In the genomic region with DNA sequence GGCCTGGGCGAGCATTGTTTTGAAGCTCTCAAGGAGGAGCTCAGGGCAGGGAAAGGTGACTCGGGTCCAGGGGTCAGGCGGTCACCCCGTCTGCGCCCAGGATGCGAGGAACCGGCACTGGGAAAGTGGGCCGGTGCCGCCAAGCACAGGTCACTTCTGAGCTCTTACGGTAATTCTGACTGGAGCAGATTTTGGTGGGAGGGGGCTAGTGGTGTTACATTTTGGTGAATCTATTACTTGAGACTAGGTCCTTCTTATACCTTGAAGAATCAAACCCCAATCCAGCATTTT, we compare ENCODE assay signal across 8 cellular contexts. TPM values are rescaled to one million over a fixed set of nuclear protein-coding genes. Genes with fewer than 3 reads are reported as not detected.
DNase-seq lines count a peak whose midpoint lies in the region; ATAC-seq lines count a peak whose summit lies in the region.

No MANE protein-coding gene starts in this region.

- no peaks in the 10 kb centered on the region for H3K9me3 Mint-ChIP-seq in activated T-helper 2 cell treated with anti-CD3 and anti-CD28 coated beads, Interferon-gamma antibody, Interleukin-2, Interleukin-4, amounts not matched to agents 10 μg/mL and 5 μg/mL and 100 μg/mL, durations not matched to agents 14 hours and 24 hours and 36 hours
- H3K9me3 Mint-ChIP-seq in stimulated activated naive CD8-positive, alpha-beta T cell treated with anti-CD3 and anti-CD28 coated beads, Interleukin-15, amount 100 ng/mL, for 72 hours: no peaks in the 10 kb centered on the region

- H3K4me3 Mint-ChIP-seq in activated T-helper 2 cell treated with anti-CD3 and anti-CD28 coated beads, Interferon-gamma antibody, Interleukin-2, Interleukin-4, amounts not matched to agents 10 μg/mL and 5 μg/mL and 100 μg/mL, durations not matched to agents 14 hours and 24 hours and 36 hours (ENCODE audit: low read depth): peak overlapping the region; percentile 84
- H3K4me3 Mint-ChIP-seq in stimulated activated naive CD8-positive, alpha-beta T cell treated with anti-CD3 and anti-CD28 coated beads, Interleukin-15, amount 100 ng/mL, for 72 hours: peak overlapping the region; percentile 83 to 90

- peak overlapping the region; percentile 92 for H3K4me3 ChIP-seq in iPS-15b (ENCODE audit: low read depth, low read length)

- H3K27me3 Mint-ChIP-seq in activated T-helper 2 cell treated with anti-CD3 and anti-CD28 coated beads, Interferon-gamma antibody, Interleukin-2, Interleukin-4, amounts not matched to agents 10 μg/mL and 5 μg/mL and 100 μg/mL, durations not matched to agents 14 hours and 24 hours and 36 hours (ENCODE audit: low read depth): peaks cover 10% of the 10 kb centered on the region
- no peaks in the 10 kb centered on the region for H3K27me3 Mint-ChIP-seq in stimulated activated naive CD8-positive, alpha-beta T cell treated with anti-CD3 and anti-CD28 coated beads, Interleukin-15, amount 100 ng/mL, for 72 hours

- peaks cover 10% of the 10 kb centered on the region for H3K36me3 Mint-ChIP-seq in activated T-helper 2 cell treated with anti-CD3 and anti-CD28 coated beads, Interferon-gamma antibody, Interleukin-2, Interleukin-4, amounts not matched to agents 10 μg/mL and 5 μg/mL and 100 μg/mL, durations not matched to agents 14 hours and 24 hours and 36 hours (ENCODE audit: low read depth)

- DNase-seq in 8988T (peak; percentile 24), H4 (ENCODE audit: low spot score) (peak; percentile 8), OCI-M2 (lab: John Stamatoyannopoulos, UW; ENCODE audit: unreplicated experiment) (no peak), Ammon's horn (ENCODE audit: low spot score) (no peak)
- no peak for DNase-seq in activated T-helper 2 cell treated with anti-CD3 and anti-CD28 coated beads, Interferon-gamma antibody, Interleukin-2, Interleukin-4, amounts not matched to agents 10 μg/mL and 5 μg/mL and 100 μg/mL, durations not matched to agents 14 hours and 24 hours and 36 hours (ENCODE audit: low spot score)
- DNase-seq in stimulated activated naive CD8-positive, alpha-beta T cell treated with anti-CD3 and anti-CD28 coated beads, Interleukin-15, amount 100 ng/mL, for 72 hours: no peak

- intact Hi-C loops in activated T-helper 2 cell treated with anti-CD3 and anti-CD28 coated beads, Interferon-gamma antibody, Interleukin-2, Interleukin-4, amounts not matched to agents 10 μg/mL and 5 μg/mL and 100 μg/mL, durations not matched to agents 14 hours and 24 hours and 36 hours (cut with micrococcal nuclease): loop anchor here (5.0 to 10.0 kb wide), 2 partner anchors 90 to 493 kb away; a partner anchor contains a TSS

- peaks cover 7% of the 10 kb centered on the region for H3K4me1 ChIP-seq in iPS-15b (ENCODE audit: control insufficient read depth, insufficient read depth, low read length)

- no peaks in the 10 kb centered on the region for H3K36me3 ChIP-seq in iPS-15b (ENCODE audit: control insufficient read depth, insufficient read depth, low read length)

- no peak for ATAC-seq in stimulated activated naive CD8-positive, alpha-beta T cell treated with anti-CD3 and anti-CD28 coated beads, Interleukin-15, amount 100 ng/mL, for 72 hours
- ATAC-seq in HG03521 (IDR thresholded peaks at IDR 0.05; ENCODE audit: unreplicated experiment): no peak

- H3K4me1 Mint-ChIP-seq in activated T-helper 2 cell treated with anti-CD3 and anti-CD28 coated beads, Interferon-gamma antibody, Interleukin-2, Interleukin-4, amounts not matched to agents 10 μg/mL and 5 μg/mL and 100 μg/mL, durations not matched to agents 14 hours and 24 hours and 36 hours (ENCODE audit: low read depth): peaks cover 19% of the 10 kb centered on the region
- H3K4me1 Mint-ChIP-seq in stimulated activated naive CD8-positive, alpha-beta T cell treated with anti-CD3 and anti-CD28 coated beads, Interleukin-15, amount 100 ng/mL, for 72 hours: peaks cover 23% of the 10 kb centered on the region

- no peaks in the 10 kb centered on the region for H3K27me3 ChIP-seq in iPS-15b (ENCODE audit: control insufficient read depth, insufficient read depth, low read length)

- peak overlapping the region; percentile 50 for H3K27ac Mint-ChIP-seq in activated T-helper 2 cell treated with anti-CD3 and anti-CD28 coated beads, Interferon-gamma antibody, Interleukin-2, Interleukin-4, amounts not matched to agents 10 μg/mL and 5 μg/mL and 100 μg/mL, durations not matched to agents 14 hours and 24 hours and 36 hours
- peak overlapping the region; percentile 65 to 85 for H3K27ac Mint-ChIP-seq in stimulated activated naive CD8-positive, alpha-beta T cell treated with anti-CD3 and anti-CD28 coated beads, Interleukin-15, amount 100 ng/mL, for 72 hours

- H3K9ac ChIP-seq in iPS-15b (ENCODE audit: low read depth, low read length): peak overlapping the region; percentile 70

- no peaks in the 10 kb centered on the region for H3K9me3 ChIP-seq in iPS-15b (ENCODE audit: control insufficient read depth, insufficient read depth, low read length)

RNA-seq across cellular contexts. Expression of a gene that starts 0.6 kb away (rescaled TPM):
- 6.7 and 8.1 TPM in 2 replicates for total RNA-seq in H4 (2014; rRNA removed; shearing (Covaris generic))
- total RNA-seq in activated T-helper 2 cell treated with anti-CD3 and anti-CD28 coated beads, Interferon-gamma antibody, Interleukin-2, Interleukin-4, amounts not matched to agents 10 μg/mL and 5 μg/mL and 100 μg/mL, durations not matched to agents 14 hours and 24 hours and 36 hours: 12.2 and 14.1 TPM in 2 replicates

Comparison
In these comparisons a context has a peak if more than half of its experiments do, and no peak if none do; other contexts are left out.
1. DNase-seq: peak in 8988T (single experiment) and H4 (single experiment); none in activated T-helper 2 cell treated with anti-CD3 and anti-CD28 coated beads, Interferon-gamma antibody, Interleukin-2, Interleukin-4, amounts not matched to agents 10 μg/mL and 5 μg/mL and 100 μg/mL, durations not matched to agents 14 hours and 24 hours and 36 hours (single experiment), stimulated activated naive CD8-positive, alpha-beta T cell treated with anti-CD3 and anti-CD28 coated beads, Interleukin-15, amount 100 ng/mL, for 72 hours (0 of 2), OCI-M2 (single experiment) and Ammon's horn (single experiment).